Comparison of ENCODE assay signal across 22 cellular contexts in the genomic region with DNA sequence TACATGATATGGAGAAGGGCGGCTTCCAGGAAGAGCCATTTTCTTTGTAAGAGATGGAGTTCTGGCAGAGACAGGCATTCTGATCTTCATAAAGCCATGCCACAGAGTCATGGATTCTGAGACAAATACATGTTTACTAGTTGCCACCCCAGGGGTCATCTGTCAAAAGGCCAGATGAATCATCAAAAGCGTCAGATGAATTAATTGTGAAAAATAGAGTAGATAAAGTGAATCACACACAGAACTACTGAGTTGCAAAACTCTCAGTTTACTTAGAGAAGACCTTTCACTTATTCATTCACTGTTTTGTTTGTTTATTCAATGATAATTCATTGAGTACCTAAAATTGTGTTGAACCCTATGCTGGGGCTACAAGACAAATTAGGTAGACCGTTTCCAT.
A peak's percentile ranks its signal among the peaks of the same experiment; 100 is the strongest.
DNase-seq lines count a peak whose midpoint lies in the region; ATAC-seq and TF ChIP-seq lines count a peak whose summit lies in the region.
"Had no signal": no experiment of that assay in that cellular context is flagged by ENCODE, and none has a peak within 500 bp of the region (broad histone marks: within the 10 kb centered on the region; RNA-seq: fewer than 3 reads in every experiment).

No MANE protein-coding gene starts in this region.

- H3K36me3 Mint-ChIP-seq in MCF 10A (ENCODE audit: insufficient read depth, unreplicated experiment): no peaks in the 10 kb centered on the region
- H3K36me3 Mint-ChIP-seq: CD4-positive, CD25-positive, alpha-beta regulatory T cell had no signal

- H3K36me3 ChIP-seq in mammary epithelial cell (ENCODE audit: insufficient read depth, low read length): no peaks in the 10 kb centered on the region
- no peaks in the 10 kb centered on the region for H3K36me3 ChIP-seq in PC-9 (ENCODE audit: low read depth)
- no peaks in the 10 kb centered on the region for H3K36me3 ChIP-seq in smooth muscle cell (ENCODE audit: low read depth)
- H3K36me3 ChIP-seq: BE2C had no signal

- no peaks in the 10 kb centered on the region for H3K27me3 Mint-ChIP-seq in MCF 10A (ENCODE audit: insufficient read depth, unreplicated experiment)

- in situ Hi-C loops in mammary epithelial cell (cut with MboI; ENCODE audit: low sequenced_read_pairs in 2 of 2): no loop called here

- H3K4me2 ChIP-seq in mammary epithelial cell (ENCODE audit: insufficient read depth, low read depth, low read length) (no peak overlapping the region), PC-9 (peak overlapping the region; percentile 47), smooth muscle cell (no peak overlapping the region)
- H3K4me2 ChIP-seq: GM23338 had no signal

- H3K27ac Mint-ChIP-seq in MCF 10A (ENCODE audit: low read depth, unreplicated experiment): no peak overlapping the region
- H3K27ac Mint-ChIP-seq: CD4-positive, CD25-positive, alpha-beta regulatory T cell; GM23338 had no signal

- ATAC-seq in GM19397 (IDR thresholded peaks at IDR 0.05; ENCODE audit: unreplicated experiment): no peak
- ATAC-seq: GM23338, HCT116 had no signal

- H3K4me3 ChIP-seq in mammary epithelial cell (replicated peaks in 1 of 3; ENCODE audit: insufficient read depth in 1 of 3, low read depth in 2 of 3, low read length in 3 of 3): no peak overlapping the region
- H3K4me3 ChIP-seq in PC-9: 0 out of 2 replicates have a peak overlapping the region, but pooled peaks have one; percentile 1
- H3K4me3 ChIP-seq in foreskin fibroblast (ENCODE audit: low read depth in 1 of 2, low read length in 2 of 2): no peak overlapping the region
- H3K4me3 ChIP-seq in smooth muscle cell: no peak overlapping the region
- H3K4me3 ChIP-seq: GM23338 had no signal

- no TSS peak for BruUV-seq in MCF 10A (replicated peaks; lab: Mats Ljungman, UMichigan)
- no TSS peak for BruUV-seq in mammary epithelial cell (replicated peaks; lab: Mats Ljungman, UMichigan)
- no TSS peak for BruUV-seq in PC-9 (replicated peaks; lab: Mats Ljungman, UMichigan)

- intact Hi-C loops in MCF 10A (cut with micrococcal nuclease): no loop called here
- intact Hi-C loops in mammary epithelial cell (cut with micrococcal nuclease): no loop called here
- intact Hi-C loops in PC-9 (cut with micrococcal nuclease; ENCODE audit: unreplicated experiment): no loop called here

- CTCF ChIA-PET in MCF 10A (lab: Yijun Ruan, JAX): interaction anchor here (0.7 kb wide), 1 partner anchor 27 kb away, joined by 4 read pairs; no protein-coding TSS in a partner anchor
- CTCF ChIA-PET in mammary epithelial cell (lab: Charles Lee; ENCODE audit: low non-redundant PET): no interaction called here
- CTCF ChIA-PET in PC-9 (lab: Charles Lee): no interaction called here

- H3K27ac ChIP-seq in mammary epithelial cell (ENCODE audit: insufficient read depth, low read depth, low read length) (no peak overlapping the region), PC-9 (no peak overlapping the region), smooth muscle cell (ENCODE audit: low read depth) (no peak overlapping the region)
- H3K27ac ChIP-seq: 22Rv1, HL-60 had no signal

- no peaks in the 10 kb centered on the region for H3K4me1 ChIP-seq in mammary epithelial cell (ENCODE audit: insufficient read depth, low read length)
- H3K4me1 ChIP-seq in PC-9 (replicated peaks; ENCODE audit: insufficient read depth): peaks cover 27% of the 10 kb centered on the region
- no peaks in the 10 kb centered on the region for H3K4me1 ChIP-seq in smooth muscle cell (ENCODE audit: low read depth)
- H3K4me1 ChIP-seq: BE2C, Caco-2 had no signal

- DNase-seq in MCF 10A (ENCODE audit: unreplicated experiment): peak; percentile 67
- no peak for DNase-seq in mammary epithelial cell
- DNase-seq in PC-9: peak in 1 of 2 experiments; percentile 86
- DNase-seq in foreskin fibroblast: peak; percentile 41 to 58
- DNase-seq in smooth muscle cell (lab: John Stamatoyannopoulos, UW; ENCODE audit: unreplicated experiment): no peak
- no peak for DNase-seq in NCI-H128 (lab: John Stamatoyannopoulos, UW; ENCODE audit: unreplicated experiment)
- no peak for DNase-seq in activated effector memory CD4-positive, alpha-beta T cell treated with anti-CD3 and anti-CD28 coated beads, Interleukin-2, amount 50 U/mL, for 16 hours
- DNase-seq: BE2C; Caco-2; CD4-positive, CD25-positive, alpha-beta regulatory T cell; GDM1; IMR-90; NCI-H1105; NCI-H1694; NCI-H510A treated with DMSO at 0.1 percent for 48 hours; NCI-H774; OCI-M1 had no signal

- H3K9ac ChIP-seq in mammary epithelial cell (ENCODE audit: insufficient read depth, low read length): no peak overlapping the region
- no peak overlapping the region for H3K9ac ChIP-seq in smooth muscle cell (ENCODE audit: low read depth)

- H3K27me3 ChIP-seq in mammary epithelial cell (ENCODE audit: insufficient read depth, low read length) (no peaks in the 10 kb centered on the region), PC-9 (ENCODE audit: insufficient read depth, low read depth) (no peaks in the 10 kb centered on the region), smooth muscle cell (ENCODE audit: low read depth) (no peaks in the 10 kb centered on the region)

- H3K79me2 ChIP-seq in mammary epithelial cell (ENCODE audit: insufficient read depth, low read length): no peaks in the 10 kb centered on the region
- H3K79me2 ChIP-seq in PC-9 (ENCODE audit: low read depth): no peaks in the 10 kb centered on the region
- H3K79me2 ChIP-seq in smooth muscle cell (ENCODE audit: low read depth): no peaks in the 10 kb centered on the region

- H3K9me3 ChIP-seq in mammary epithelial cell (replicated peaks; ENCODE audit: insufficient read depth, low read length): peaks cover 2% of the 10 kb centered on the region
- H3K9me3 ChIP-seq in PC-9 (ENCODE audit: insufficient read depth, low read depth): peaks cover 25% of the 10 kb centered on the region
- no peaks in the 10 kb centered on the region for H3K9me3 ChIP-seq in smooth muscle cell (replicated peaks; ENCODE audit: low read depth)
- H3K9me3 ChIP-seq: BE2C had no signal

- POLR2A ChIA-PET in MCF 10A (lab: Yijun Ruan, JAX) (no interaction called here), PC-9 (lab: Charles Lee; ENCODE audit: unreplicated experiment) (no interaction called here)

- peaks cover 8% of the 10 kb centered on the region for H3K9me3 Mint-ChIP-seq in MCF 10A (ENCODE audit: unreplicated experiment)

- TF ChIP-seq CTCF in MCF 10A (IDR thresholded peaks at IDR 0.05; ENCODE audit: unreplicated experiment) (no peak), mammary epithelial cell (conservative IDR thresholded peaks at IDR 0.05 in 1 of 2, IDR thresholded peaks at IDR 0.05 in 1 of 2; ENCODE audit: extremely low read depth in 1 of 2, insufficient read depth in 1 of 2, low read depth in 1 of 2, low read length in 2 of 2) (no peak), PC-9 (conservative IDR thresholded peaks at IDR 0.05) (no peak), foreskin fibroblast (IDR thresholded peaks at IDR 0.05; ENCODE audit: low read depth, low read length) (no peak), smooth muscle cell (IDR thresholded peaks at IDR 0.05; ENCODE audit: borderline replicate concordance, insufficient read depth, poor library complexity, severe bottlenecking) (no peak)

- no peak overlapping the region for H3K4me3 Mint-ChIP-seq in MCF 10A (ENCODE audit: unreplicated experiment)
- H3K4me3 Mint-ChIP-seq: CD4-positive, CD25-positive, alpha-beta regulatory T cell; GM23338 had no signal

- no peaks in the 10 kb centered on the region for H4K20me1 ChIP-seq in mammary epithelial cell (ENCODE audit: insufficient read depth, low read length)
- no peaks in the 10 kb centered on the region for H4K20me1 ChIP-seq in PC-9 (ENCODE audit: insufficient read depth)
- no peaks in the 10 kb centered on the region for H4K20me1 ChIP-seq in smooth muscle cell (ENCODE audit: low read depth)

- H3F3A ChIP-seq in PC-9 (ENCODE audit: insufficient read depth, low read depth) (peaks cover 16% of the 10 kb centered on the region), smooth muscle cell (ENCODE audit: low read depth) (no peaks in the 10 kb centered on the region)

- peaks cover 6% of the 10 kb centered on the region for H3K4me1 Mint-ChIP-seq in MCF 10A (ENCODE audit: insufficient read depth, unreplicated experiment)
- H3K4me1 Mint-ChIP-seq: CD4-positive, CD25-positive, alpha-beta regulatory T cell had no signal

- H2AFZ ChIP-seq in mammary epithelial cell (ENCODE audit: low read depth, low read length): no peak overlapping the region
- no peak overlapping the region for H2AFZ ChIP-seq in PC-9
- H2AFZ ChIP-seq in smooth muscle cell (ENCODE audit: low read depth): peak overlapping the region; percentile 37
- H2AFZ ChIP-seq: GM23338 had no signal

- H3K9me2 ChIP-seq in PC-9 (ENCODE audit: insufficient read depth): no peaks in the 10 kb centered on the region

- dilution Hi-C loops in mammary epithelial cell (cut with HindIII; ENCODE audit: low sequenced_read_pairs): no loop called here

- WGBS in mammary epithelial cell (ENCODE audit: low coverage, missing lambda C conversion rate): 100% methylated on average over 3 of the region's 3 CpGs
- 96% methylated on average over 3 of the region's 3 CpGs for WGBS in smooth muscle cell (ENCODE audit: low lambda C conversion rate)

Comparison
In these comparisons a context has a peak if more than half of its experiments do, and no peak if none do; other contexts are left out.
1. DNase-seq: peak in MCF 10A (single experiment) and foreskin fibroblast (2 of 2); none in mammary epithelial cell (single experiment), smooth muscle cell (single experiment), NCI-H128 (single experiment) and activated effector memory CD4-positive, alpha-beta T cell treated with anti-CD3 and anti-CD28 coated beads, Interleukin-2, amount 50 U/mL, for 16 hours (single experiment).